Comparison of ENCODE assay signal across 8 cellular contexts in genomic region chrX:12947545-12948235, GRCh38. TPM values are rescaled to one million over a fixed set of nuclear protein-coding genes. Genes with fewer than 3 reads are reported as not detected.
A peak's percentile ranks its signal among the peaks of the same experiment; 100 is the strongest.
DNase-seq lines count a peak whose midpoint lies in the region; ATAC-seq, FAIRE-seq and TF ChIP-seq lines count a peak whose summit lies in the region.
"Had no signal": no experiment of that assay in that cellular context is flagged by ENCODE, and none has a peak within 500 bp of the region (broad histone marks: within the 10 kb centered on the region; RNA-seq: fewer than 3 reads in every experiment).

No MANE protein-coding gene starts in this region.

- no peak overlapping the region for H3K9ac ChIP-seq in Karpas-422 (ENCODE audit: low read length)
- H3K9ac ChIP-seq in GM12878 (ENCODE audit: control insufficient read depth, insufficient read depth, low read length) = peak overlapping the region; percentile 43

- CTCF ChIA-PET in Calu3 (lab: Charles Lee) = interaction anchor here (1.2 to 2.3 kb wide), 7 partner anchors 23 to 699 kb away, joined by 4 to 19 read pairs (median 10); no protein-coding TSS in a partner anchor
- CTCF ChIA-PET in GM12878 (lab: Yijun Ruan, JAX) = interaction anchor here (0.7 to 7.7 kb wide), 28 partner anchors 9 to 1084 kb away, joined by 3 to 312 read pairs (median 12); no protein-coding TSS in a partner anchor

- POLR2A ChIA-PET in GM12878 (lab: Charles Lee) = interaction anchor here (1.0 to 7.2 kb wide), 15 partner anchors 10 to 540 kb away, joined by 3 to 63 read pairs (median 6); partner anchors contain the start of gene TMSB4X

- ATAC-seq in GM12878 = peak; percentile 11
- ATAC-seq in natural killer cell treated with Interleukin-12 subunit alpha and Interleukin-12 subunit beta and Interleukin-15 and Interleukin-18, amount 100 ng/mL, for 72 hours = no peak

- H3K9me3 Mint-ChIP-seq in Calu3 (ENCODE audit: low read depth, unreplicated experiment) (peaks cover 3% of the 10 kb centered on the region), osteocyte (ENCODE audit: unreplicated experiment) (no peaks in the 10 kb centered on the region)
- H3K9me3 Mint-ChIP-seq in natural killer cell treated with Interleukin-12 subunit alpha and Interleukin-12 subunit beta and Interleukin-15 and Interleukin-18, amount 100 ng/mL, for 72 hours = no peaks in the 10 kb centered on the region

- H3K27me3 ChIP-seq in Karpas-422 (ENCODE audit: low read length) = no peaks in the 10 kb centered on the region
- no peaks in the 10 kb centered on the region for H3K27me3 ChIP-seq in GM12878 (replicated peaks in 1 of 2; ENCODE audit: control insufficient read depth in 2 of 2, insufficient read depth in 2 of 2, low read length in 1 of 2)

- no peak for TF ChIP-seq POLR2A in GM12878 (IDR thresholded peaks at IDR 0.05; ENCODE audit: low read depth, low read length)

- no peaks in the 10 kb centered on the region for H3K9me3 ChIP-seq in Karpas-422 (ENCODE audit: low read length)
- H3K9me3 ChIP-seq in GM12878 (replicated peaks; ENCODE audit: control insufficient read depth, insufficient read depth, low read length) = no peaks in the 10 kb centered on the region

- RAD21 ChIA-PET in GM12878 (lab: Charles Lee; ENCODE audit: unreplicated experiment) = interaction anchor here (1.0 to 15.5 kb wide), 23 partner anchors 9 to 698 kb away, joined by 3 to 549 read pairs (median 15); partner anchors contain the start of genes FAM9C and TMSB4X

- H3K36me3 Mint-ChIP-seq in Calu3 (ENCODE audit: insufficient read depth, unreplicated experiment) = peaks cover 32% of the 10 kb centered on the region
- H3K36me3 Mint-ChIP-seq in natural killer cell treated with Interleukin-12 subunit alpha and Interleukin-12 subunit beta and Interleukin-15 and Interleukin-18, amount 100 ng/mL, for 72 hours = no peaks in the 10 kb centered on the region
- no peaks in the 10 kb centered on the region for H3K36me3 Mint-ChIP-seq in osteocyte (ENCODE audit: unreplicated experiment)

- DNase-seq in Calu3 (no peak), Karpas-422 (no peak), GM12878 (ENCODE audit: low read depth, low spot score) (no peak), osteocyte (ENCODE audit: extremely low spot score, unreplicated experiment) (no peak), germinal center (ENCODE audit: low spot score) (no peak), COR-L47 (lab: John Stamatoyannopoulos, UW) (no peak)
- no peak for DNase-seq in natural killer cell treated with Interleukin-12 subunit alpha and Interleukin-12 subunit beta and Interleukin-15 and Interleukin-18, amount 100 ng/mL, for 72 hours (ENCODE audit: low spot score)

- no peak for TF ChIP-seq CTCF in Calu3 (IDR thresholded peaks at IDR 0.05; ENCODE audit: unreplicated experiment)
- no peak for TF ChIP-seq CTCF in GM12878 (IDR thresholded peaks at IDR 0.05 in 2 of 3, conservative IDR thresholded peaks at IDR 0.05 in 1 of 3; ENCODE audit: control insufficient read depth in 2 of 3, extremely low read depth in 1 of 3, insufficient read depth in 1 of 3, low read depth in 3 of 3, low read length in 3 of 3)
- TF ChIP-seq CTCF in osteocyte (IDR thresholded peaks at IDR 0.05) = no peak

- peaks cover 53% of the 10 kb centered on the region for H3K4me1 Mint-ChIP-seq in Calu3 (ENCODE audit: low read depth, unreplicated experiment)
- peaks cover 40 to 47% of the 10 kb centered on the region in 2 donors for H3K4me1 Mint-ChIP-seq in natural killer cell treated with Interleukin-12 subunit alpha and Interleukin-12 subunit beta and Interleukin-15 and Interleukin-18, amount 100 ng/mL, for 72 hours (ENCODE audit: low read depth in 2 of 2)
- H3K4me1 Mint-ChIP-seq in osteocyte (ENCODE audit: unreplicated experiment) = peaks cover 37% of the 10 kb centered on the region

- SMC1A ChIA-PET in GM12878 (lab: Charles Lee; ENCODE audit: uncharacterized antibody, unreplicated experiment) = interaction anchor here (0.8 to 18.8 kb wide), 18 partner anchors 10 to 542 kb away, joined by 3 to 632 read pairs (median 18); partner anchors contain the start of gene TMSB4X

- no peak for TF ChIP-seq RAD21 in GM12878 (IDR thresholded peaks at IDR 0.05; ENCODE audit: insufficient read depth, low read depth, low read length)

- H3K27ac ChIP-seq in Karpas-422 (ENCODE audit: low read length) (peak overlapping the region; percentile 26), GM12878 (ENCODE audit: control insufficient read depth, insufficient read depth) (peak overlapping the region; percentile 97)

- H3K9me2 ChIP-seq in Karpas-422 (replicated peaks; ENCODE audit: insufficient read depth, low read length) = no peaks in the 10 kb centered on the region

- no peaks in the 10 kb centered on the region for H3K79me2 ChIP-seq in Karpas-422 (ENCODE audit: low read length)
- H3K79me2 ChIP-seq in GM12878 (ENCODE audit: control insufficient read depth, insufficient read depth, low read length) = peaks cover 30% of the 10 kb centered on the region

- H3K4me3 Mint-ChIP-seq in Calu3 (ENCODE audit: low read depth, unreplicated experiment) (peak overlapping the region; percentile 43), osteocyte (ENCODE audit: unreplicated experiment) (no peak overlapping the region)
- H3K4me3 Mint-ChIP-seq in natural killer cell treated with Interleukin-12 subunit alpha and Interleukin-12 subunit beta and Interleukin-15 and Interleukin-18, amount 100 ng/mL, for 72 hours = peak overlapping the region; percentile 8

- WGBS in GM12878 (ENCODE audit: insufficient coverage, insufficient replicate concordance, low lambda C conversion rate, missing lambda C conversion rate) = 18% methylated on average over 5 of the region's 5 CpGs

- peak overlapping the region; percentile 46; the same call in 1 of the 2 replicates for H2AFZ ChIP-seq in Karpas-422 (ENCODE audit: low read length)
- no peak overlapping the region for H2AFZ ChIP-seq in GM12878 (ENCODE audit: control insufficient read depth, low read depth, low read length)

- peak overlapping the region; percentile 99 for H3K27ac Mint-ChIP-seq in Calu3 (ENCODE audit: unreplicated experiment)
- peak overlapping the region; percentile 64 to 93 for H3K27ac Mint-ChIP-seq in natural killer cell treated with Interleukin-12 subunit alpha and Interleukin-12 subunit beta and Interleukin-15 and Interleukin-18, amount 100 ng/mL, for 72 hours
- H3K27ac Mint-ChIP-seq in osteocyte (ENCODE audit: unreplicated experiment) = no peak overlapping the region

- in situ Hi-C loops in GM12878 (cut with MboI) = loop anchor here (5.0 kb wide), 2 partner anchors 55 to 530 kb away; no protein-coding TSS in a partner anchor

- H3K4me3 ChIP-seq in Karpas-422 (ENCODE audit: low read length) (no peak overlapping the region), GM12878 (no peak overlapping the region)

- H3K36me3 ChIP-seq in Karpas-422 (ENCODE audit: insufficient read depth, low read length) (no peaks in the 10 kb centered on the region), GM12878 (ENCODE audit: control insufficient read depth in 2 of 2, insufficient read depth in 2 of 2, low read length in 1 of 2) (no peaks in the 10 kb centered on the region)

- BruUV-seq in Calu3 (replicated peaks; lab: Mats Ljungman, UMichigan) (no TSS peak), GM12878 (replicated peaks; lab: Mats Ljungman, UMichigan) (no TSS peak)

- H3K27me3 Mint-ChIP-seq in Calu3 (ENCODE audit: unreplicated experiment) (no peaks in the 10 kb centered on the region), osteocyte (ENCODE audit: unreplicated experiment) (no peaks in the 10 kb centered on the region)
- peaks cover 0 to 8% of the 10 kb centered on the region in 2 donors for H3K27me3 Mint-ChIP-seq in natural killer cell treated with Interleukin-12 subunit alpha and Interleukin-12 subunit beta and Interleukin-15 and Interleukin-18, amount 100 ng/mL, for 72 hours

- no peaks in the 10 kb centered on the region for H4K20me1 ChIP-seq in Karpas-422 (ENCODE audit: insufficient read depth, low read depth, low read length)
- H4K20me1 ChIP-seq in GM12878 (ENCODE audit: control insufficient read depth, insufficient read depth) = no peaks in the 10 kb centered on the region

- intact Hi-C loops in Calu3 (cut with micrococcal nuclease; ENCODE audit: unreplicated experiment) = loop anchor here (1.0 to 10.0 kb wide), 3 partner anchors 31 to 697 kb away; no protein-coding TSS in a partner anchor
- intact Hi-C loops in GM12878 (cut with micrococcal nuclease; ENCODE audit: unreplicated experiment) = loop anchor here (1.0 to 10.0 kb wide), 8 partner anchors 53 to 717 kb away; no protein-coding TSS in a partner anchor

- TF ChIP-seq EP300 in GM12878 (IDR thresholded peaks at IDR 0.05; ENCODE audit: borderline replicate concordance in 1 of 2, control insufficient read depth in 1 of 2, low read depth in 2 of 2, low read length in 2 of 2) = peak in 1 of 2 experiments; percentile 58; a peak in 1 of 4 replicates

- peaks cover 51% of the 10 kb centered on the region for H3K4me1 ChIP-seq in Karpas-422 (ENCODE audit: low read length)
- peaks cover 41% of the 10 kb centered on the region for H3K4me1 ChIP-seq in GM12878 (ENCODE audit: control insufficient read depth, insufficient read depth, low read length)

- H3K4me2 ChIP-seq in Karpas-422 (ENCODE audit: low read depth, low read length, poor library complexity, severe bottlenecking) = no peak overlapping the region
- peak overlapping the region; percentile 76 for H3K4me2 ChIP-seq in GM12878 (ENCODE audit: control insufficient read depth, insufficient read depth)

- no peak for FAIRE-seq in GM12878 (lab: Jason Lieb, UNC)

RNA-seq across cellular contexts. Expression of gene TMSB4X, which starts 27.2 kb away (rescaled TPM):
- total RNA-seq in Calu3 (2022) (5,274 and 5,368 TPM in 2 replicates), GM12878 (2014; rRNA removed) (20,095 and 20,513 TPM in 2 replicates), GM12878 (2014; rRNA removed; fragmentation: Illumina TruSeq; extraction: Trizol) (14,081 and 14,526 TPM in 2 replicates), GM12878 (2021) (15,676 and 15,778 TPM in 2 replicates), osteocyte (2,830 and 2,924 TPM in 2 replicates)
- 2,363 and 3,856 TPM in 2 replicates for total RNA-seq in Karpas-422 (2014; rRNA removed; shearing (Covaris generic); ENCODE audit: low replicate concordance)
- 726 and 815 TPM in 2 replicates for total RNA-seq in GM12878 (2013; cell fraction: nucleolus; rRNA removed)
- polyA plus RNA-seq in GM12878 (2011; ENCODE audit: low read depth) = 20,663 TPM
- polyA plus RNA-seq in GM12878 (2011; rRNA removed) (13,924 and 13,999 TPM in 2 replicates), GM12878 (2014; fragmentation: Illumina TruSeq; extraction: Trizol) (22,521 and 25,739 TPM in 2 replicates), GM12878 (2014; fragmentation: Nextera tagmentation; extraction: Ambion mirVana) (over 10,000 TPM; 32,576 to 35,408 TPM), GM12878 (2014; rRNA removed) (21,672 and 21,926 TPM in 2 replicates), GM12878 (2016; fragmentation: Nextera tagmentation; extraction: Ambion mirVana) (over 10,000 TPM; 35,271 to 37,234 TPM)
- 6,321 and 8,073 TPM in 2 replicates for polyA plus RNA-seq in GM12878 (2011; cell fraction: cytosol; rRNA removed)
- polyA plus RNA-seq in GM12878 (2011; cell fraction: nucleus; rRNA removed) = 2,770 and 4,943 TPM in 2 replicates
- polyA plus RNA-seq in GM12878 (2012) = 18,326 and 24,333 TPM in 2 replicates
- 5,151 and 6,646 TPM in 2 replicates for polyA minus RNA-seq in GM12878 (2011; rRNA and poly(A)+ RNA removed)
- 2,250 and 2,391 TPM in 2 replicates for polyA minus RNA-seq in GM12878 (2011; cell fraction: cytosol; rRNA and poly(A)+ RNA removed)
- polyA minus RNA-seq in GM12878 (2011; cell fraction: nucleus; rRNA and poly(A)+ RNA removed) = 1,575 and 1,669 TPM in 2 replicates
- 1,000 to 10,000 TPM; 2,674 to 5,601 TPM for total RNA-seq in natural killer cell treated with Interleukin-12 subunit alpha and Interleukin-12 subunit beta and Interleukin-15 and Interleukin-18, amount 100 ng/mL, for 72 hours

RNA-seq across cellular contexts. Expression of gene TLR8, which starts 41.3 kb away (rescaled TPM):
- total RNA-seq in Calu3 (2022) = not detected in 2 replicates
- not detected in 2 replicates for total RNA-seq in Karpas-422 (2014; rRNA removed; shearing (Covaris generic); ENCODE audit: low replicate concordance)
- total RNA-seq in GM12878 (2013; cell fraction: nucleolus; rRNA removed) = 0.15 TPM in 1 of 2 replicates, not detected in the other
- total RNA-seq in GM12878 (2014; rRNA removed) = not detected in 2 replicates
- total RNA-seq in GM12878 (2014; rRNA removed; fragmentation: Illumina TruSeq; extraction: Trizol) = not detected in 2 replicates
- total RNA-seq in GM12878 (2021) = not detected in 2 replicates
- polyA plus RNA-seq in GM12878 (2011; ENCODE audit: low read depth) = not detected
- polyA plus RNA-seq in GM12878 (2011; rRNA removed) = 0.04 TPM in 1 of 2 replicates, not detected in the other
- polyA plus RNA-seq in GM12878 (2011; cell fraction: cytosol; rRNA removed) = not detected in 2 replicates
- polyA plus RNA-seq in GM12878 (2011; cell fraction: nucleus; rRNA removed) = 0.03 TPM in 2 replicates
- polyA plus RNA-seq in GM12878 (2012) = not detected in 2 replicates
- not detected in 2 replicates for polyA plus RNA-seq in GM12878 (2014; fragmentation: Illumina TruSeq; extraction: Trizol)
- not detected for polyA plus RNA-seq in GM12878 (2014; fragmentation: Nextera tagmentation; extraction: Ambion mirVana)
- 0.03 TPM in 1 of 2 replicates, not detected in the other for polyA plus RNA-seq in GM12878 (2014; rRNA removed)
- not detected for polyA plus RNA-seq in GM12878 (2016; fragmentation: Nextera tagmentation; extraction: Ambion mirVana)
- not detected in 2 replicates for polyA minus RNA-seq in GM12878 (2011; rRNA and poly(A)+ RNA removed)
- polyA minus RNA-seq in GM12878 (2011; cell fraction: cytosol; rRNA and poly(A)+ RNA removed) = not detected in 2 replicates
- not detected in 2 replicates for polyA minus RNA-seq in GM12878 (2011; cell fraction: nucleus; rRNA and poly(A)+ RNA removed)
- total RNA-seq in natural killer cell treated with Interleukin-12 subunit alpha and Interleukin-12 subunit beta and Interleukin-15 and Interleukin-18, amount 100 ng/mL, for 72 hours = not detected
- total RNA-seq in osteocyte = not detected in 2 replicates
- total RNA-seq: myocyte had no signal
